Comparison of ENCODE assay signal across 13 cellular contexts in genomic region chr1:206578115-206578935, GRCh38. TPM values are rescaled to one million over a fixed set of nuclear protein-coding genes. Genes with fewer than 3 reads are reported as not detected.
DNase-seq lines count a peak whose midpoint lies in the region; ATAC-seq, FAIRE-seq and TF ChIP-seq lines count a peak whose summit lies in the region.
"Had no signal": no experiment of that assay in that cellular context is flagged by ENCODE, and none has a peak within 500 bp of the region (broad histone marks: within the 10 kb centered on the region; RNA-seq: fewer than 3 reads in every experiment).

No MANE protein-coding gene starts in this region.

- intact Hi-C loops in activated CD4-positive, alpha-beta T cell treated with anti-CD3 and anti-CD28 coated beads for 36 hours (cut with DNase I, micrococcal nuclease), result loop anchor here (1.0 to 10.0 kb wide), 7 partner anchors 15 to 1374 kb away; partner anchors contain the start of gene RAB29 (in 1 of the 2)
- intact Hi-C loops in spleen (cut with DNase I; ENCODE audit: low total_unique reads), result no loop called here

- H2AFZ ChIP-seq in OCI-LY1 (ENCODE audit: low read length), result no peak overlapping the region

- H3K9me2 ChIP-seq in OCI-LY1 (ENCODE audit: low read depth, low read length), result no peaks in the 10 kb centered on the region

- H3K27ac Mint-ChIP-seq in activated CD4-positive, alpha-beta T cell treated with anti-CD3 and anti-CD28 coated beads for 36 hours, result peak overlapping the region; percentile 99

- H3K36me3 ChIP-seq in OCI-LY1 (ENCODE audit: insufficient read depth, low read length) (peaks cover 4% of the 10 kb centered on the region; the same call in 1 of the 2 replicates), bronchial epithelial cell (ENCODE audit: control insufficient read depth, insufficient read depth, low read length) (no peaks in the 10 kb centered on the region), spleen (peaks cover 0 to 38% (median 8%) of the 10 kb centered on the region in 6 donors)
- H3K36me3 ChIP-seq: thyroid gland had no signal

- no peak overlapping the region for H3K4me2 ChIP-seq in OCI-LY1 (ENCODE audit: low read length)

- POLR2A ChIA-PET in activated CD4-positive, alpha-beta T cell treated with anti-CD3 and anti-CD28 coated beads for 36 hours (lab: Charles Lee), result interaction anchor here (1.0 to 7.5 kb wide), 8 partner anchors 8 to 34 kb away, joined by 3 to 129 read pairs (median 11); partner anchors contain the start of gene EIF2D

- H3K9me3 Mint-ChIP-seq in activated CD4-positive, alpha-beta T cell treated with anti-CD3 and anti-CD28 coated beads for 36 hours (ENCODE audit: low read depth), result no peaks in the 10 kb centered on the region
- H3K9me3 Mint-ChIP-seq: neural crest cell had no signal

- WGBS in spleen, 5 donors, result 58 to 68% (median 60%) methylated on average over 9 of the region's 9 CpGs

- H3K27me3 Mint-ChIP-seq in activated CD4-positive, alpha-beta T cell treated with anti-CD3 and anti-CD28 coated beads for 36 hours, result no peaks in the 10 kb centered on the region

- H4K20me1 ChIP-seq in OCI-LY1 (ENCODE audit: insufficient read depth, low read length), result no peaks in the 10 kb centered on the region

- peak overlapping the region; percentile 28 for H3K27ac ChIP-seq in OCI-LY1 (ENCODE audit: low read depth, low read length, poor library complexity, severe bottlenecking)
- peak overlapping the region; percentile 79 to 98 (median 95) for H3K27ac ChIP-seq in spleen
- H3K27ac ChIP-seq: thyroid gland had no signal

- peaks cover 80% of the 10 kb centered on the region for H3K36me3 Mint-ChIP-seq in activated CD4-positive, alpha-beta T cell treated with anti-CD3 and anti-CD28 coated beads for 36 hours (ENCODE audit: low read depth)

- peak overlapping the region; percentile 72 for H3K4me3 Mint-ChIP-seq in activated CD4-positive, alpha-beta T cell treated with anti-CD3 and anti-CD28 coated beads for 36 hours
- H3K4me3 Mint-ChIP-seq: neural crest cell had no signal

- H3K9ac ChIP-seq in OCI-LY1 (ENCODE audit: low read length), result no peak overlapping the region

- no peaks in the 10 kb centered on the region for H3F3A ChIP-seq in OCI-LY1 (ENCODE audit: insufficient read depth, low read length)

- CTCF ChIA-PET in activated CD4-positive, alpha-beta T cell treated with anti-CD3 and anti-CD28 coated beads for 36 hours (lab: Charles Lee), result interaction anchor here (0.7 to 27.5 kb wide), 11 partner anchors 9 to 328 kb away, joined by 3 to 621 read pairs (median 6); partner anchors contain the start of gene IKBKE

- H3K27me3 ChIP-seq in OCI-LY1 (ENCODE audit: insufficient read depth, low read length) (no peaks in the 10 kb centered on the region), bronchial epithelial cell (ENCODE audit: control insufficient read depth, insufficient read depth, low read length) (no peaks in the 10 kb centered on the region), spleen (replicated peaks in 1 of 7) (no peaks in the 10 kb centered on the region)
- H3K27me3 ChIP-seq: thyroid gland had no signal

- H3K4me1 ChIP-seq in OCI-LY1 (ENCODE audit: insufficient read depth, low read length, severe bottlenecking) (peaks cover 45% of the 10 kb centered on the region), spleen (peaks cover 93 to 100% (median 99%) of the 10 kb centered on the region in 6 donors)

- no peak for TF ChIP-seq POLR2A in spleen (IDR thresholded peaks at IDR 0.05)

- peak; percentile 61 for DNase-seq in activated CD4-positive, alpha-beta T cell treated with anti-CD3 and anti-CD28 coated beads for 36 hours
- no peak for DNase-seq in activated CD4-positive, alpha-beta T cell treated with anti-CD3 and anti-CD28 coated beads for 1 hour
- DNase-seq in bronchial epithelial cell (ENCODE audit: low read depth), result peak; percentile 82
- no peak for DNase-seq in spleen
- no peak for DNase-seq in NCI-H526 (lab: John Stamatoyannopoulos, UW)
- DNase-seq in putamen (ENCODE audit: low spot score), result no peak
- DNase-seq: stimulated activated CD4-positive, alpha-beta T cell treated with anti-CD3 and anti-CD28 coated beads, Interleukin-4, amount 100 ng/mL, for 1 hour; thyroid gland had no signal

- H3K4me1 Mint-ChIP-seq in activated CD4-positive, alpha-beta T cell treated with anti-CD3 and anti-CD28 coated beads for 36 hours, result peaks cover 100% of the 10 kb centered on the region

- no peak for TF ChIP-seq CTCF in OCI-LY1 (IDR thresholded peaks at IDR 0.05; ENCODE audit: low read length)
- TF ChIP-seq CTCF in bronchial epithelial cell (IDR thresholded peaks at IDR 0.05; ENCODE audit: insufficient read depth, low read length, severe bottlenecking), result no peak
- no peak for TF ChIP-seq CTCF in spleen (IDR thresholded peaks at IDR 0.05 in 8 of 11, conservative IDR thresholded peaks at IDR 0.05 in 3 of 11)

- ATAC-seq in activated CD4-positive, alpha-beta T cell treated with anti-CD3 and anti-CD28 coated beads for 36 hours, result peak; percentile 60
- ATAC-seq in GM21737 (IDR thresholded peaks at IDR 0.05; ENCODE audit: unreplicated experiment), result no peak

- no peak overlapping the region for H3K4me3 ChIP-seq in OCI-LY1 (ENCODE audit: low read depth, low read length, poor library complexity, severe bottlenecking)
- no peak overlapping the region for H3K4me3 ChIP-seq in bronchial epithelial cell (ENCODE audit: low read depth, low read length)
- peak overlapping the region in 1 of 8 donors; percentile 59 for H3K4me3 ChIP-seq in spleen
- H3K4me3 ChIP-seq: thyroid gland had no signal

- H3K9me3 ChIP-seq in OCI-LY1 (ENCODE audit: low read length) (no peaks in the 10 kb centered on the region), spleen (no peaks in the 10 kb centered on the region)
- H3K9me3 ChIP-seq: thyroid gland had no signal

- H3K79me2 ChIP-seq in OCI-LY1 (ENCODE audit: insufficient read depth, low read length), result no peaks in the 10 kb centered on the region

- FAIRE-seq in bronchial epithelial cell (lab: Jason Lieb, UNC), result no peak
- FAIRE-seq: endometrium, TTC549 had no signal

RNA-seq across cellular contexts. Expression of gene EIF2D, which starts 33.9 kb away (rescaled TPM):
- 100 to 1,000 TPM in 1 of 2 experiments, 10 to 100 TPM in 1; 91.2 to 100 TPM for total RNA-seq in activated CD4-positive, alpha-beta T cell treated with anti-CD3 and anti-CD28 coated beads for 36 hours
- total RNA-seq in bronchial epithelial cell (52.0 and 56.1 TPM in 2 replicates), spleen (10 to 100 TPM; 38.7 to 48.6 (median 43.0) TPM)
- polyA plus RNA-seq in spleen, result 10 to 100 TPM; 41.8 to 51.6 (median 50.0) TPM

RNA-seq across cellular contexts. Expression of gene DYRK3, which starts 57.0 kb away (rescaled TPM):
- 1 to 10 TPM; 8.3 to 8.7 TPM for total RNA-seq in activated CD4-positive, alpha-beta T cell treated with anti-CD3 and anti-CD28 coated beads for 36 hours
- total RNA-seq in bronchial epithelial cell, result 51.0 and 58.2 TPM in 2 replicates
- total RNA-seq in spleen, result 1 to 10 TPM; 2.4 to 6.6 (median 4.3) TPM
- 1 to 10 TPM in 1 of 3 donors, under 1 TPM in 2; 0.65 to 1.4 (median 0.89) TPM for polyA plus RNA-seq in spleen

Comparison
In these comparisons a context has a peak if more than half of its experiments do, and no peak if none do; other contexts are left out.
1. DNase-seq: peak in activated CD4-positive, alpha-beta T cell treated with anti-CD3 and anti-CD28 coated beads for 36 hours (single experiment) and bronchial epithelial cell (single experiment); none in activated CD4-positive, alpha-beta T cell treated with anti-CD3 and anti-CD28 coated beads for 1 hour (single experiment), spleen (single experiment), NCI-H526 (0 of 2) and putamen (single experiment).